ENCODE assay signal across 10 cellular contexts in the genomic region with DNA sequence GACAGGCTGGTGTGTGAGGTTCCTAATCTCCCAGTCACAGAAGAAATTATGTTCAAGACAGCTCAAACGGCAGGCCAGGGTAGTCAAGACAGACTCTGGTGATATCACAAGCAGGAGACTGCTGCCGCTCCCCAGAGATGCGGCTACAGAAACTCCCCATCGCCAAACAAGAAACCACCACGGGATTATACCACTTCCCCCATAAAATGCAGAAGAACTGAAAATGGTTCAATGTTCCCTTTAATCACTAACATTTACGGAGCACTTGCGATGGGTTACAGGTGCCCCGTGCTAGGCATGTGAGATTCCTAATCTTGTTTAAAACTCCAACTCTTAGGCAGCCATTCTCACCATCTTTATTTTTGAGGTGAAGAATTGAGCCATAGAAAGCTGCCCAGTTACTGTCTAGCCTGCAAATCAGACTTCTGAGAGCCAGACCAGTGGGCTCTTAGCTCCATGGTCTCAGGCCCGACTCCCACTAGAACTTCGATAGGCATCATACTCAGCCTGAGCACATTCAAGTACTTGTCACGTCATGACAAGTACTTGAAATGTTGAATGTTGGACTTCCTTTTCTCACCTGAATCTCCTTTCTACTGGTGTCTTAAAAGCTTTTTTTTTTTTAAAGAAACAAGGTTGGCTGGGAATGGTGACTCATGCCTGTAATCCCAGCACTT. TPM values are rescaled to one million over a fixed set of nuclear protein-coding genes. Genes with fewer than 3 reads are reported as not detected.
DNase-seq lines count a peak whose midpoint lies in the region; ATAC-seq, FAIRE-seq and TF ChIP-seq lines count a peak whose summit lies in the region.
"Had no signal": no experiment of that assay in that cellular context is flagged by ENCODE, and none has a peak within 500 bp of the region (broad histone marks: within the 10 kb centered on the region; RNA-seq: fewer than 3 reads in every experiment).

No MANE protein-coding gene starts in this region.

- peaks cover 19% of the 10 kb centered on the region for H3K36me3 ChIP-seq in bronchial epithelial cell (ENCODE audit: control insufficient read depth, insufficient read depth, low read length)

- H3K4me3 Mint-ChIP-seq in activated CD4-positive, alpha-beta memory T cell treated with anti-CD3 and anti-CD28 coated beads, Interleukin-2, amount 10 ng/mL, durations not matched to agents 7 days and 5 days: no peak overlapping the region
- H3K4me3 Mint-ChIP-seq in activated CD4-positive, alpha-beta memory T cell treated with anti-CD3 and anti-CD28 coated beads for 36 hours: no peak overlapping the region
- no peak overlapping the region for H3K4me3 Mint-ChIP-seq in stimulated activated memory B cell treated with anti-CD40 and anti-IgM and Interleukin-4, amounts not matched to agents 10 μg/mL and 1 μg/mL and 100 μg/mL, for 72 hours

- H3K27me3 ChIP-seq in bronchial epithelial cell (ENCODE audit: control insufficient read depth, insufficient read depth, low read length): no peaks in the 10 kb centered on the region

- H3K27ac Mint-ChIP-seq in activated CD4-positive, alpha-beta memory T cell treated with anti-CD3 and anti-CD28 coated beads, Interleukin-2, amount 10 ng/mL, durations not matched to agents 7 days and 5 days: peak overlapping the region; percentile 23
- H3K27ac Mint-ChIP-seq in activated CD4-positive, alpha-beta memory T cell treated with anti-CD3 and anti-CD28 coated beads for 36 hours: no peak overlapping the region
- peak overlapping the region; percentile 26 for H3K27ac Mint-ChIP-seq in stimulated activated memory B cell treated with anti-CD40 and anti-IgM and Interleukin-4, amounts not matched to agents 10 μg/mL and 1 μg/mL and 100 μg/mL, for 72 hours

- intact Hi-C loops in activated CD4-positive, alpha-beta memory T cell treated with anti-CD3 and anti-CD28 coated beads for 36 hours (cut with micrococcal nuclease): no loop called here

- no peak overlapping the region for H3K4me3 ChIP-seq in bronchial epithelial cell (ENCODE audit: low read depth, low read length)

- peaks cover 67% of the 10 kb centered on the region for H3K36me3 Mint-ChIP-seq in activated CD4-positive, alpha-beta memory T cell treated with anti-CD3 and anti-CD28 coated beads, Interleukin-2, amount 10 ng/mL, durations not matched to agents 7 days and 5 days (ENCODE audit: low read depth)
- H3K36me3 Mint-ChIP-seq in activated CD4-positive, alpha-beta memory T cell treated with anti-CD3 and anti-CD28 coated beads for 36 hours: peaks cover 37% of the 10 kb centered on the region
- peaks cover 35% of the 10 kb centered on the region for H3K36me3 Mint-ChIP-seq in stimulated activated memory B cell treated with anti-CD40 and anti-IgM and Interleukin-4, amounts not matched to agents 10 μg/mL and 1 μg/mL and 100 μg/mL, for 72 hours

- DNase-seq in activated CD4-positive, alpha-beta memory T cell treated with anti-CD3 and anti-CD28 coated beads, Interleukin-2, amount 10 ng/mL, durations not matched to agents 7 days and 5 days: no peak
- DNase-seq in activated CD4-positive, alpha-beta memory T cell treated with anti-CD3 and anti-CD28 coated beads for 36 hours: no peak
- peak; percentile 56 for DNase-seq in KG1 (lab: John Stamatoyannopoulos, UW)
- DNase-seq in bronchial epithelial cell (ENCODE audit: low read depth): peak; percentile 57
- DNase-seq in HT-29 (ENCODE audit: low spot score): no peak
- DNase-seq: dermis blood vessel endothelial cell, NCI-H524 had no signal

- no peaks in the 10 kb centered on the region for H3K27me3 Mint-ChIP-seq in activated CD4-positive, alpha-beta memory T cell treated with anti-CD3 and anti-CD28 coated beads, Interleukin-2, amount 10 ng/mL, durations not matched to agents 7 days and 5 days
- no peaks in the 10 kb centered on the region for H3K27me3 Mint-ChIP-seq in activated CD4-positive, alpha-beta memory T cell treated with anti-CD3 and anti-CD28 coated beads for 36 hours
- H3K27me3 Mint-ChIP-seq in stimulated activated memory B cell treated with anti-CD40 and anti-IgM and Interleukin-4, amounts not matched to agents 10 μg/mL and 1 μg/mL and 100 μg/mL, for 72 hours: no peaks in the 10 kb centered on the region

- TF ChIP-seq CTCF in bronchial epithelial cell (IDR thresholded peaks at IDR 0.05; ENCODE audit: insufficient read depth, low read length, severe bottlenecking): no peak

- peaks cover 22% of the 10 kb centered on the region for H3K4me1 Mint-ChIP-seq in activated CD4-positive, alpha-beta memory T cell treated with anti-CD3 and anti-CD28 coated beads, Interleukin-2, amount 10 ng/mL, durations not matched to agents 7 days and 5 days
- H3K4me1 Mint-ChIP-seq in activated CD4-positive, alpha-beta memory T cell treated with anti-CD3 and anti-CD28 coated beads for 36 hours (ENCODE audit: low read depth): peaks cover 18% of the 10 kb centered on the region
- peaks cover 13% of the 10 kb centered on the region for H3K4me1 Mint-ChIP-seq in stimulated activated memory B cell treated with anti-CD40 and anti-IgM and Interleukin-4, amounts not matched to agents 10 μg/mL and 1 μg/mL and 100 μg/mL, for 72 hours

- POLR2A ChIA-PET in activated CD4-positive, alpha-beta memory T cell treated with anti-CD3 and anti-CD28 coated beads, Interleukin-2, amount 10 ng/mL, durations not matched to agents 7 days and 5 days (lab: Charles Lee): interaction anchor here (1.0 to 2.5 kb wide), 4 partner anchors 14 to 419 kb away, joined by 3 to 16 read pairs (median 3); a partner anchor contains a TSS
- POLR2A ChIA-PET in activated CD4-positive, alpha-beta memory T cell treated with anti-CD3 and anti-CD28 coated beads for 36 hours (lab: Charles Lee): no interaction called here

- CTCF ChIA-PET in activated CD4-positive, alpha-beta memory T cell treated with anti-CD3 and anti-CD28 coated beads, Interleukin-2, amount 10 ng/mL, durations not matched to agents 7 days and 5 days (lab: Charles Lee): interaction anchor here (0.8 to 2.3 kb wide), 3 partner anchors 16 to 176 kb away, joined by 3 to 14 read pairs (median 6); no protein-coding TSS in a partner anchor
- CTCF ChIA-PET in activated CD4-positive, alpha-beta memory T cell treated with anti-CD3 and anti-CD28 coated beads for 36 hours (lab: Charles Lee): interaction anchor here (1.1 to 3.8 kb wide), 4 partner anchors 15 to 89 kb away, joined by 3 to 24 read pairs (median 4); no protein-coding TSS in a partner anchor

- FAIRE-seq in bronchial epithelial cell (lab: Jason Lieb, UNC): no peak

- no peaks in the 10 kb centered on the region for H3K9me3 Mint-ChIP-seq in activated CD4-positive, alpha-beta memory T cell treated with anti-CD3 and anti-CD28 coated beads, Interleukin-2, amount 10 ng/mL, durations not matched to agents 7 days and 5 days
- no peaks in the 10 kb centered on the region for H3K9me3 Mint-ChIP-seq in activated CD4-positive, alpha-beta memory T cell treated with anti-CD3 and anti-CD28 coated beads for 36 hours
- no peaks in the 10 kb centered on the region for H3K9me3 Mint-ChIP-seq in stimulated activated memory B cell treated with anti-CD40 and anti-IgM and Interleukin-4, amounts not matched to agents 10 μg/mL and 1 μg/mL and 100 μg/mL, for 72 hours

- ATAC-seq in stimulated activated memory B cell treated with anti-CD40 and anti-IgM and Interleukin-4, amounts not matched to agents 10 μg/mL and 1 μg/mL and 100 μg/mL, for 72 hours: peak; percentile 90
- ATAC-seq in GM18858 (IDR thresholded peaks at IDR 0.05; ENCODE audit: unreplicated experiment) (no peak), GM19328 (IDR thresholded peaks at IDR 0.05; ENCODE audit: unreplicated experiment) (no peak)

RNA-seq across cellular contexts. Expression of a gene that starts 58.4 kb away (rescaled TPM):
- 100 to 1,000 TPM in 1 of 2 experiments, 10 to 100 TPM in 1; 97.1 to 101 TPM for total RNA-seq in activated CD4-positive, alpha-beta memory T cell treated with anti-CD3 and anti-CD28 coated beads, Interleukin-2, amount 10 ng/mL, durations not matched to agents 7 days and 5 days
- 10 to 100 TPM; 47.9 to 57.8 TPM for total RNA-seq in activated CD4-positive, alpha-beta memory T cell treated with anti-CD3 and anti-CD28 coated beads for 36 hours
- 13.7 and 15.4 TPM in 2 replicates for total RNA-seq in bronchial epithelial cell
- total RNA-seq in HT-29 (2014; rRNA removed; shearing (Covaris generic)): 20.4 and 25.1 TPM in 2 replicates

Comparison
In these comparisons a context has a peak if more than half of its experiments do, and no peak if none do; other contexts are left out.
1. DNase-seq: peak in KG1 (single experiment) and bronchial epithelial cell (single experiment); none in activated CD4-positive, alpha-beta memory T cell treated with anti-CD3 and anti-CD28 coated beads, Interleukin-2, amount 10 ng/mL, durations not matched to agents 7 days and 5 days (single experiment), activated CD4-positive, alpha-beta memory T cell treated with anti-CD3 and anti-CD28 coated beads for 36 hours (single experiment) and HT-29 (single experiment).